ENCODE assay signal across 27 cellular contexts in genomic region chr15:75725719-75726607, GRCh38. TPM values are rescaled to one million over a fixed set of nuclear protein-coding genes. Genes with fewer than 3 reads are reported as not detected.
A peak's percentile ranks its signal among the peaks of the same experiment; 100 is the strongest.
DNase-seq lines count a peak whose midpoint lies in the region; ATAC-seq and TF ChIP-seq lines count a peak whose summit lies in the region.
"Had no signal": no experiment of that assay in that cellular context is flagged by ENCODE, and none has a peak within 500 bp of the region (broad histone marks: within the 10 kb centered on the region; RNA-seq: fewer than 3 reads in every experiment).

No MANE protein-coding gene starts in this region.

- CTCF ChIA-PET in activated CD4-positive, alpha-beta T cell treated with anti-CD3 and anti-CD28 coated beads, Interleukin-2, amount 10 ng/mL, durations not matched to agents 7 days and 5 days (lab: Charles Lee), result no interaction called here

- H3K4me3 Mint-ChIP-seq in activated CD4-positive, alpha-beta T cell treated with anti-CD3 and anti-CD28 coated beads, Interleukin-2, amount 10 ng/mL, durations not matched to agents 7 days and 5 days, result no peak overlapping the region
- no peak overlapping the region for H3K4me3 Mint-ChIP-seq in activated CD4-positive, alpha-beta T cell treated with anti-CD3 and anti-CD28 coated beads, Interleukin-2, amount 10 ng/mL, durations not matched to agents 24 days and 14 days
- H3K4me3 Mint-ChIP-seq: activated T-cell treated with anti-CD3 and anti-CD28 coated beads, Interleukin-2, amount 50 U/mL, for 72 hours; neural progenitor cell; stimulated activated memory B cell treated with anti-CD40 and anti-IgM and Interleukin-4, amounts not matched to agents 10 μg/mL and 1 μg/mL and 100 μg/mL, for 72 hours had no signal

- H3K27ac ChIP-seq in lower lobe of right lung, result no peak overlapping the region
- no peak overlapping the region for H3K27ac ChIP-seq in upper lobe of right lung
- H3K27ac ChIP-seq: ascending aorta, neural progenitor cell, psoas muscle had no signal

- TF ChIP-seq CTCF in lower lobe of right lung (IDR thresholded peaks at IDR 0.05), result no peak
- no peak for TF ChIP-seq CTCF in upper lobe of right lung (IDR thresholded peaks at IDR 0.05)

- DNase-seq in activated CD4-positive, alpha-beta T cell treated with anti-CD3 and anti-CD28 coated beads, Interleukin-2, amount 10 ng/mL, durations not matched to agents 7 days and 5 days, result no peak
- DNase-seq in activated CD4-positive, alpha-beta T cell treated with anti-CD3 and anti-CD28 coated beads, Interleukin-2, amount 10 ng/mL, durations not matched to agents 24 days and 14 days, result no peak
- DNase-seq in RKO (ENCODE audit: low spot score), result peak; percentile 35
- peak; percentile 24 for DNase-seq in lower lobe of right lung
- peak; percentile 37 for DNase-seq in upper lobe of right lung
- DNase-seq in SW480 (ENCODE audit: low spot score), result no peak
- no peak for DNase-seq in SK-N-DZ (ENCODE audit: low spot score)
- DNase-seq: activated T-cell treated with anti-CD3 and anti-CD28 coated beads, Interleukin-2, amount 50 U/mL, for 72 hours; central memory CD4-positive, alpha-beta T cell; glutamatergic neuron; KBM-7; left cardiac atrium; MM.1S; NCI-H1694 treated with DMSO at 0.1 percent for 48 hours; NCI-H2227 treated with DMSO at 0.1 percent for 48 hours; OCI-M1; SHP77 treated with DMSO at 0.1 percent for 48 hours; small intestine; T-helper 1 cell had no signal

- POLR2A ChIA-PET in activated CD4-positive, alpha-beta T cell treated with anti-CD3 and anti-CD28 coated beads, Interleukin-2, amount 10 ng/mL, durations not matched to agents 7 days and 5 days (lab: Charles Lee), result no interaction called here

- peak overlapping the region; percentile 36 for H3K27ac Mint-ChIP-seq in activated CD4-positive, alpha-beta T cell treated with anti-CD3 and anti-CD28 coated beads, Interleukin-2, amount 10 ng/mL, durations not matched to agents 7 days and 5 days
- H3K27ac Mint-ChIP-seq in activated CD4-positive, alpha-beta T cell treated with anti-CD3 and anti-CD28 coated beads, Interleukin-2, amount 10 ng/mL, durations not matched to agents 24 days and 14 days, result no peak overlapping the region
- H3K27ac Mint-ChIP-seq: activated naive CD4-positive, alpha-beta T cell treated with anti-CD3 and anti-CD28 coated beads, Interleukin-2, amount 50 U/mL, for 72 hours; activated T-cell treated with anti-CD3 and anti-CD28 coated beads, Interleukin-2, amount 50 U/mL, for 72 hours; neural progenitor cell; stimulated activated memory B cell treated with anti-CD40 and anti-IgM and Interleukin-4, amounts not matched to agents 10 μg/mL and 1 μg/mL and 100 μg/mL, for 72 hours had no signal

- no peak overlapping the region for H3K4me3 ChIP-seq in lower lobe of right lung
- no peak overlapping the region for H3K4me3 ChIP-seq in upper lobe of right lung
- H3K4me3 ChIP-seq: ascending aorta, HAP-1, neural progenitor cell, psoas muscle had no signal

- H3K4me1 Mint-ChIP-seq in activated CD4-positive, alpha-beta T cell treated with anti-CD3 and anti-CD28 coated beads, Interleukin-2, amount 10 ng/mL, durations not matched to agents 7 days and 5 days, result no peaks in the 10 kb centered on the region
- peaks cover 6% of the 10 kb centered on the region for H3K4me1 Mint-ChIP-seq in activated CD4-positive, alpha-beta T cell treated with anti-CD3 and anti-CD28 coated beads, Interleukin-2, amount 10 ng/mL, durations not matched to agents 24 days and 14 days

- ATAC-seq in lower lobe of right lung (no peak), upper lobe of right lung (no peak), HG03196 (IDR thresholded peaks at IDR 0.05; ENCODE audit: unreplicated experiment) (no peak)
- ATAC-seq: activated naive CD4-positive, alpha-beta T cell treated with anti-CD3 and anti-CD28 coated beads, Interleukin-2, amount 50 U/mL, for 72 hours; activated T-cell treated with anti-CD3 and anti-CD28 coated beads, Interleukin-2, amount 50 U/mL, for 72 hours; psoas muscle; stimulated activated memory B cell treated with anti-CD40 and anti-IgM and Interleukin-4, amounts not matched to agents 10 μg/mL and 1 μg/mL and 100 μg/mL, for 72 hours had no signal

- H3K9me3 ChIP-seq in lower lobe of right lung (no peaks in the 10 kb centered on the region), upper lobe of right lung (no peaks in the 10 kb centered on the region)
- H3K9me3 ChIP-seq: ascending aorta, HAP-1, psoas muscle had no signal

- H3K36me3 ChIP-seq in lower lobe of right lung, result no peaks in the 10 kb centered on the region
- no peaks in the 10 kb centered on the region for H3K36me3 ChIP-seq in upper lobe of right lung
- H3K36me3 ChIP-seq: ascending aorta, HAP-1, neural progenitor cell had no signal

- no peaks in the 10 kb centered on the region for H3K36me3 Mint-ChIP-seq in activated CD4-positive, alpha-beta T cell treated with anti-CD3 and anti-CD28 coated beads, Interleukin-2, amount 10 ng/mL, durations not matched to agents 7 days and 5 days (ENCODE audit: low read depth)
- no peaks in the 10 kb centered on the region for H3K36me3 Mint-ChIP-seq in activated CD4-positive, alpha-beta T cell treated with anti-CD3 and anti-CD28 coated beads, Interleukin-2, amount 10 ng/mL, durations not matched to agents 24 days and 14 days (ENCODE audit: low read depth)
- H3K36me3 Mint-ChIP-seq: activated naive CD4-positive, alpha-beta T cell treated with anti-CD3 and anti-CD28 coated beads, Interleukin-2, amount 50 U/mL, for 72 hours; neural progenitor cell; stimulated activated memory B cell treated with anti-CD40 and anti-IgM and Interleukin-4, amounts not matched to agents 10 μg/mL and 1 μg/mL and 100 μg/mL, for 72 hours had no signal

- no peaks in the 10 kb centered on the region for H3K27me3 Mint-ChIP-seq in activated CD4-positive, alpha-beta T cell treated with anti-CD3 and anti-CD28 coated beads, Interleukin-2, amount 10 ng/mL, durations not matched to agents 7 days and 5 days
- peaks cover 5% of the 10 kb centered on the region for H3K27me3 Mint-ChIP-seq in activated CD4-positive, alpha-beta T cell treated with anti-CD3 and anti-CD28 coated beads, Interleukin-2, amount 10 ng/mL, durations not matched to agents 24 days and 14 days

- intact Hi-C loops in activated CD4-positive, alpha-beta T cell treated with anti-CD3 and anti-CD28 coated beads, Interleukin-2, amount 10 ng/mL, durations not matched to agents 24 days and 14 days (cut with micrococcal nuclease), result no loop called here
- intact Hi-C loops in lower lobe of right lung (cut with DNase I), result no loop called here
- intact Hi-C loops in upper lobe of right lung (cut with DNase I), result no loop called here

- no peaks in the 10 kb centered on the region for H3K9me3 Mint-ChIP-seq in activated CD4-positive, alpha-beta T cell treated with anti-CD3 and anti-CD28 coated beads, Interleukin-2, amount 10 ng/mL, durations not matched to agents 7 days and 5 days
- no peaks in the 10 kb centered on the region for H3K9me3 Mint-ChIP-seq in activated CD4-positive, alpha-beta T cell treated with anti-CD3 and anti-CD28 coated beads, Interleukin-2, amount 10 ng/mL, durations not matched to agents 24 days and 14 days
- H3K9me3 Mint-ChIP-seq: activated naive CD4-positive, alpha-beta T cell treated with anti-CD3 and anti-CD28 coated beads, Interleukin-2, amount 50 U/mL, for 72 hours; activated T-cell treated with anti-CD3 and anti-CD28 coated beads, Interleukin-2, amount 50 U/mL, for 72 hours; neural progenitor cell; stimulated activated memory B cell treated with anti-CD40 and anti-IgM and Interleukin-4, amounts not matched to agents 10 μg/mL and 1 μg/mL and 100 μg/mL, for 72 hours had no signal

- H3K4me1 ChIP-seq in lower lobe of right lung, result peaks cover 12% of the 10 kb centered on the region
- peaks cover 5% of the 10 kb centered on the region for H3K4me1 ChIP-seq in upper lobe of right lung
- H3K4me1 ChIP-seq: HAP-1, neural progenitor cell, psoas muscle had no signal

- H3K27me3 ChIP-seq in lower lobe of right lung (ENCODE audit: low read depth) (no peaks in the 10 kb centered on the region), upper lobe of right lung (no peaks in the 10 kb centered on the region)
- H3K27me3 ChIP-seq: ascending aorta had no signal

RNA-seq across cellular contexts. Expression of gene CSPG4, which starts 13.3 kb away (rescaled TPM):
- not detected for total RNA-seq in activated CD4-positive, alpha-beta T cell treated with anti-CD3 and anti-CD28 coated beads, Interleukin-2, amount 10 ng/mL, durations not matched to agents 7 days and 5 days
- not detected in 2 replicates for total RNA-seq in activated CD4-positive, alpha-beta T cell treated with anti-CD3 and anti-CD28 coated beads, Interleukin-2, amount 10 ng/mL, durations not matched to agents 24 days and 14 days
- 15.0 TPM for total RNA-seq in lower lobe of right lung
- 12.6 TPM for total RNA-seq in upper lobe of right lung
- 2.3 and 2.6 TPM in 2 replicates for polyA plus RNA-seq in SK-N-DZ (2014; cell fraction: cytosol; rRNA removed)
- 1.7 and 2.3 TPM in 2 replicates for polyA plus RNA-seq in SK-N-DZ (2014; cell fraction: nucleus; rRNA removed)
- total RNA-seq: activated naive CD4-positive, alpha-beta T cell treated with anti-CD3 and anti-CD28 coated beads, Interleukin-2, amount 50 U/mL, for 72 hours; activated T-cell treated with anti-CD3 and anti-CD28 coated beads, Interleukin-2, amount 50 U/mL, for 72 hours; endothelial cell of umbilical vein had no signal
- polyA plus RNA-seq: endothelial cell of umbilical vein had no signal

Comparison
In these comparisons a context has a peak if more than half of its experiments do, and no peak if none do; other contexts are left out.
1. DNase-seq: peak in RKO (single experiment), lower lobe of right lung (single experiment) and upper lobe of right lung (single experiment); none in activated CD4-positive, alpha-beta T cell treated with anti-CD3 and anti-CD28 coated beads, Interleukin-2, amount 10 ng/mL, durations not matched to agents 7 days and 5 days (single experiment), activated CD4-positive, alpha-beta T cell treated with anti-CD3 and anti-CD28 coated beads, Interleukin-2, amount 10 ng/mL, durations not matched to agents 24 days and 14 days (single experiment), SW480 (single experiment) and SK-N-DZ (single experiment).
2. RNA of gene CSPG4, which starts 13.3 kb away (total RNA-seq): 15.0 TPM in lower lobe of right lung (single experiment) and 12.6 TPM in upper lobe of right lung (single experiment); not detected in activated CD4-positive, alpha-beta T cell treated with anti-CD3 and anti-CD28 coated beads, Interleukin-2, amount 10 ng/mL, durations not matched to agents 7 days and 5 days and not detected in activated CD4-positive, alpha-beta T cell treated with anti-CD3 and anti-CD28 coated beads, Interleukin-2, amount 10 ng/mL, durations not matched to agents 24 days and 14 days; every median in the first group is over 10 times any median in the second.